ENCODE assay signal across 32 cellular contexts in genomic region chr12:78804262-78804661, GRCh38.
"Had no signal": no experiment of that assay in that cellular context is flagged by ENCODE, and none has a peak within 500 bp of the region (broad histone marks: within the 10 kb centered on the region; RNA-seq: fewer than 3 reads in every experiment).

No MANE protein-coding gene starts in this region.

- H3K36me3 Mint-ChIP-seq: activated CD4-positive, alpha-beta memory T cell treated with anti-CD3 and anti-CD28 coated beads for 36 hours; activated CD8-positive, alpha-beta memory T cell treated with anti-CD3 and anti-CD28 coated beads, Interleukin-2, amount 10 ng/mL, durations not matched to agents 7 days and 5 days; activated naive CD4-positive, alpha-beta T cell treated with anti-CD3 and anti-CD28 coated beads, Interleukin-2, amount 50 U/mL, for 72 hours; activated naive CD8-positive, alpha-beta T cell treated with anti-CD3 and anti-CD28 coated beads, Interleukin-2, amount 10 ng/mL, durations not matched to agents 7 days and 5 days; brain had no signal

- H3K4me3 ChIP-seq: ascending aorta, breast epithelium, cardiac muscle cell, esophagus muscularis mucosa, gastrocnemius medialis had no signal

- H3K4me3 Mint-ChIP-seq: activated CD4-positive, alpha-beta memory T cell treated with anti-CD3 and anti-CD28 coated beads for 36 hours; activated CD4-positive, alpha-beta T cell treated with anti-CD3 and anti-CD28 coated beads for 36 hours; activated CD4-positive, alpha-beta T cell treated with anti-CD3 and anti-CD28 coated beads, Interleukin-2, amount 10 ng/mL, durations not matched to agents 24 days and 14 days; activated CD8-positive, alpha-beta memory T cell treated with anti-CD3 and anti-CD28 coated beads, Interleukin-2, amount 10 ng/mL, durations not matched to agents 7 days and 5 days; activated CD8-positive, alpha-beta T cell treated with anti-CD3 and anti-CD28 coated beads, Interleukin-2, amount 10 ng/mL, durations not matched to agents 7 days and 5 days; activated naive CD4-positive, alpha-beta T cell treated with anti-CD3 and anti-CD28 coated beads for 36 hours; activated naive CD8-positive, alpha-beta T cell treated with anti-CD3 and anti-CD28 coated beads, Interleukin-2, amount 10 ng/mL, durations not matched to agents 7 days and 5 days; activated T-helper 1 cell treated with anti-CD3 and anti-CD28 coated beads, Interleukin-12 subunit alpha, Interleukin-12 subunit beta, Interleukin-2, Interleukin-4 antibody, amounts not matched to agents 30 ng/mL and 10 ng/mL and 1 ng/mL, durations not matched to agents 14 hours and 24 hours and 36 hours; brain; effector memory CD8-positive, alpha-beta T cell had no signal

- ATAC-seq: activated CD4-positive, alpha-beta T cell treated with anti-CD3 and anti-CD28 coated beads for 36 hours; activated CD8-positive, alpha-beta memory T cell treated with anti-CD3 and anti-CD28 coated beads, Interleukin-2, amount 10 ng/mL, durations not matched to agents 7 days and 5 days; activated CD8-positive, alpha-beta T cell treated with anti-CD3 and anti-CD28 coated beads, Interleukin-2, amount 10 ng/mL, durations not matched to agents 7 days and 5 days; activated naive CD4-positive, alpha-beta T cell treated with anti-CD3 and anti-CD28 coated beads, Interleukin-2, amount 50 U/mL, for 72 hours; effector memory CD8-positive, alpha-beta T cell; foreskin keratinocyte; gastrocnemius medialis had no signal

- DNase-seq: activated CD4-positive, alpha-beta memory T cell treated with anti-CD3 and anti-CD28 coated beads for 36 hours; activated CD4-positive, alpha-beta T cell treated with anti-CD3 and anti-CD28 coated beads for 36 hours; activated CD4-positive, alpha-beta T cell treated with anti-CD3 and anti-CD28 coated beads, Interleukin-2, amount 10 ng/mL, durations not matched to agents 24 days and 14 days; activated CD4-positive, CD25-positive, alpha-beta regulatory T cell; activated CD4-positive, CD25-positive, alpha-beta regulatory T cell treated with anti-CD3 and anti-CD28 coated beads, Interleukin-2, amount 50 U/mL, for 72 hours; activated CD8-positive, alpha-beta memory T cell treated with anti-CD3 and anti-CD28 coated beads, Interleukin-2, amount 10 ng/mL, durations not matched to agents 7 days and 5 days; activated CD8-positive, alpha-beta memory T cell treated with anti-CD3 and anti-CD28 coated beads, Interleukin-2, amount 50 U/mL, for 4 hours; activated CD8-positive, alpha-beta T cell treated with anti-CD3 and anti-CD28 coated beads, Interleukin-2, amount 10 ng/mL, durations not matched to agents 7 days and 5 days; activated effector memory CD4-positive, alpha-beta T cell treated with anti-CD3 and anti-CD28 coated beads, Interleukin-2, amount 50 U/mL, for 16 hours; activated naive CD4-positive, alpha-beta T cell treated with anti-CD3 and anti-CD28 coated beads for 36 hours; activated naive CD8-positive, alpha-beta T cell treated with anti-CD3 and anti-CD28 coated beads, Interleukin-2, amount 10 ng/mL, durations not matched to agents 7 days and 5 days; activated T-cell treated with anti-CD3 and anti-CD28 coated beads, Interleukin-2, amount 50 U/mL, for 1 hour; activated T-cell treated with anti-CD3 and anti-CD28 coated beads, Interleukin-2, amount 50 U/mL, for 48 hours; central memory CD4-positive, alpha-beta T cell; cerebellar nuclear complex; cortex of kidney; dermis blood vessel endothelial cell; effector CD4-positive, alpha-beta T cell; effector memory CD8-positive, alpha-beta T cell; erythroblast; foreskin keratinocyte; gastrocnemius medialis; glutamatergic neuron; T-helper 2 cell had no signal

- H3K27ac ChIP-seq: ascending aorta, breast epithelium, cardiac muscle cell, esophagus muscularis mucosa, foreskin keratinocyte, gastrocnemius medialis had no signal

- H3K36me3 ChIP-seq: ascending aorta, breast epithelium, cardiac muscle cell, esophagus muscularis mucosa, gastrocnemius medialis had no signal

- H3K27ac Mint-ChIP-seq: activated CD4-positive, alpha-beta memory T cell treated with anti-CD3 and anti-CD28 coated beads for 36 hours; activated CD4-positive, alpha-beta T cell treated with anti-CD3 and anti-CD28 coated beads for 36 hours; activated CD4-positive, alpha-beta T cell treated with anti-CD3 and anti-CD28 coated beads, Interleukin-2, amount 10 ng/mL, durations not matched to agents 24 days and 14 days; activated CD8-positive, alpha-beta memory T cell treated with anti-CD3 and anti-CD28 coated beads, Interleukin-2, amount 10 ng/mL, durations not matched to agents 7 days and 5 days; activated CD8-positive, alpha-beta T cell treated with anti-CD3 and anti-CD28 coated beads, Interleukin-2, amount 10 ng/mL, durations not matched to agents 7 days and 5 days; activated naive CD4-positive, alpha-beta T cell treated with anti-CD3 and anti-CD28 coated beads for 36 hours; activated naive CD4-positive, alpha-beta T cell treated with anti-CD3 and anti-CD28 coated beads, Interleukin-2, amount 50 U/mL, for 72 hours; activated naive CD8-positive, alpha-beta T cell treated with anti-CD3 and anti-CD28 coated beads, Interleukin-2, amount 10 ng/mL, durations not matched to agents 7 days and 5 days; activated T-helper 1 cell treated with anti-CD3 and anti-CD28 coated beads, Interleukin-12 subunit alpha, Interleukin-12 subunit beta, Interleukin-2, Interleukin-4 antibody, amounts not matched to agents 30 ng/mL and 10 ng/mL and 1 ng/mL, durations not matched to agents 14 hours and 24 hours and 36 hours; activated T-helper 2 cell treated with anti-CD3 and anti-CD28 coated beads, Interferon-gamma antibody, Interleukin-2, Interleukin-4, amounts not matched to agents 10 μg/mL and 5 μg/mL and 100 μg/mL, durations not matched to agents 14 hours and 24 hours and 36 hours; effector memory CD8-positive, alpha-beta T cell had no signal

- H3K4me1 Mint-ChIP-seq: activated CD4-positive, alpha-beta T cell treated with anti-CD3 and anti-CD28 coated beads for 36 hours; activated CD4-positive, alpha-beta T cell treated with anti-CD3 and anti-CD28 coated beads, Interleukin-2, amount 10 ng/mL, durations not matched to agents 24 days and 14 days; activated CD8-positive, alpha-beta memory T cell treated with anti-CD3 and anti-CD28 coated beads, Interleukin-2, amount 10 ng/mL, durations not matched to agents 7 days and 5 days; activated naive CD8-positive, alpha-beta T cell treated with anti-CD3 and anti-CD28 coated beads, Interleukin-2, amount 10 ng/mL, durations not matched to agents 7 days and 5 days had no signal

- H3K4me1 ChIP-seq: ascending aorta, breast epithelium, esophagus muscularis mucosa, foreskin keratinocyte, gastrocnemius medialis had no signal

- H3K9me3 Mint-ChIP-seq: activated CD4-positive, alpha-beta T cell treated with anti-CD3 and anti-CD28 coated beads, Interleukin-2, amount 10 ng/mL, durations not matched to agents 24 days and 14 days; activated naive CD4-positive, alpha-beta T cell treated with anti-CD3 and anti-CD28 coated beads, Interleukin-2, amount 50 U/mL, for 72 hours; activated naive CD8-positive, alpha-beta T cell treated with anti-CD3 and anti-CD28 coated beads, Interleukin-2, amount 10 ng/mL, durations not matched to agents 7 days and 5 days; brain; effector memory CD8-positive, alpha-beta T cell had no signal

- H3K27me3 Mint-ChIP-seq: activated CD4-positive, alpha-beta memory T cell treated with anti-CD3 and anti-CD28 coated beads for 36 hours; activated CD4-positive, alpha-beta T cell treated with anti-CD3 and anti-CD28 coated beads for 36 hours; activated CD4-positive, alpha-beta T cell treated with anti-CD3 and anti-CD28 coated beads, Interleukin-2, amount 10 ng/mL, durations not matched to agents 24 days and 14 days; activated CD8-positive, alpha-beta memory T cell treated with anti-CD3 and anti-CD28 coated beads, Interleukin-2, amount 10 ng/mL, durations not matched to agents 7 days and 5 days; activated naive CD8-positive, alpha-beta T cell treated with anti-CD3 and anti-CD28 coated beads, Interleukin-2, amount 10 ng/mL, durations not matched to agents 7 days and 5 days; brain; effector memory CD8-positive, alpha-beta T cell had no signal

- H3K27me3 ChIP-seq: ascending aorta, breast epithelium, cardiac muscle cell, esophagus muscularis mucosa, foreskin keratinocyte, gastrocnemius medialis had no signal

- H3K9me3 ChIP-seq: ascending aorta, breast epithelium, esophagus muscularis mucosa, gastrocnemius medialis had no signal
